13 cellular contexts compared by ENCODE assay signal in genomic region chr10:24974978-24975377, GRCh38. TPM values are rescaled to one million over a fixed set of nuclear protein-coding genes. Genes with fewer than 3 reads are reported as not detected.
DNase-seq lines count a peak whose midpoint lies in the region; ATAC-seq and TF ChIP-seq lines count a peak whose summit lies in the region.
"Had no signal": no experiment of that assay in that cellular context is flagged by ENCODE, and none has a peak within 500 bp of the region (broad histone marks: within the 10 kb centered on the region; RNA-seq: fewer than 3 reads in every experiment).

No MANE protein-coding gene starts in this region.

- peaks cover 14% of the 10 kb centered on the region for H3K4me1 Mint-ChIP-seq in nephron
- H3K4me1 Mint-ChIP-seq in stimulated activated memory B cell treated with anti-CD40 and anti-IgM and Interleukin-4, amounts not matched to agents 10 μg/mL and 1 μg/mL and 100 μg/mL, for 72 hours = peaks cover 4% of the 10 kb centered on the region
- H3K4me1 Mint-ChIP-seq: stimulated activated naive B cell treated with anti-CD40 and anti-IgM and Interleukin-4, amounts not matched to agents 10 μg/mL and 1 μg/mL and 100 μg/mL, for 72 hours had no signal

- peak; percentile 51 for TF ChIP-seq CTCF in fibroblast of the aortic adventitia (IDR thresholded peaks at IDR 0.05; ENCODE audit: insufficient read depth, low read length)
- TF ChIP-seq CTCF in nephron (IDR thresholded peaks at IDR 0.05; ENCODE audit: unreplicated experiment in 3 of 3) = no peak
- TF ChIP-seq CTCF in BE2C (IDR thresholded peaks at IDR 0.05; ENCODE audit: low read depth, low read length) = no peak

- no peaks in the 10 kb centered on the region for H3K36me3 ChIP-seq in BE2C

- H3K9me3 ChIP-seq in BE2C = no peaks in the 10 kb centered on the region

- H3K36me3 Mint-ChIP-seq in nephron (ENCODE audit: low read depth) = no peaks in the 10 kb centered on the region
- no peaks in the 10 kb centered on the region for H3K36me3 Mint-ChIP-seq in stimulated activated memory B cell treated with anti-CD40 and anti-IgM and Interleukin-4, amounts not matched to agents 10 μg/mL and 1 μg/mL and 100 μg/mL, for 72 hours
- H3K36me3 Mint-ChIP-seq: stimulated activated naive B cell treated with anti-CD40 and anti-IgM and Interleukin-4, amounts not matched to agents 10 μg/mL and 1 μg/mL and 100 μg/mL, for 72 hours had no signal

- no peaks in the 10 kb centered on the region for H3K27me3 ChIP-seq in BE2C

- peak; percentile 51 for ATAC-seq in SK-N-SH treated with all-trans-retinoic acid at 6 μM for 48 hours
- ATAC-seq in stimulated activated memory B cell treated with anti-CD40 and anti-IgM and Interleukin-4, amounts not matched to agents 10 μg/mL and 1 μg/mL and 100 μg/mL, for 72 hours = no peak
- ATAC-seq in GM19397 (IDR thresholded peaks at IDR 0.05; ENCODE audit: unreplicated experiment) = no peak
- ATAC-seq: Panc1; stimulated activated naive B cell treated with anti-CD40 and anti-IgM and Interleukin-4, amounts not matched to agents 10 μg/mL and 1 μg/mL and 100 μg/mL, for 72 hours had no signal

- H3K4me3 Mint-ChIP-seq in nephron = no peak overlapping the region
- H3K4me3 Mint-ChIP-seq in stimulated activated memory B cell treated with anti-CD40 and anti-IgM and Interleukin-4, amounts not matched to agents 10 μg/mL and 1 μg/mL and 100 μg/mL, for 72 hours = no peak overlapping the region
- H3K4me3 Mint-ChIP-seq: activated T-cell treated with anti-CD3 and anti-CD28 coated beads, Interleukin-2, amount 50 U/mL, for 24 hours; stimulated activated naive B cell treated with anti-CD40 and anti-IgM and Interleukin-4, amounts not matched to agents 10 μg/mL and 1 μg/mL and 100 μg/mL, for 72 hours had no signal

- H3K4me1 ChIP-seq in BE2C = no peaks in the 10 kb centered on the region

- DNase-seq in AG08395 (ENCODE audit: low spot score) (peak; percentile 66), fibroblast of the aortic adventitia (ENCODE audit: low read depth) (peak; percentile 99), BE2C (no peak), NCI-H1694 (lab: John Stamatoyannopoulos, UW) (no peak)
- DNase-seq: activated T-cell treated with anti-CD3 and anti-CD28 coated beads, Interleukin-2, amount 50 U/mL, for 24 hours; AML-193; GDM1; stimulated activated naive B cell treated with anti-CD40 and anti-IgM and Interleukin-4, amounts not matched to agents 10 μg/mL and 1 μg/mL and 100 μg/mL, for 72 hours had no signal

- peak overlapping the region in 2 of 3 experiments; percentile 56 to 73 for H3K27ac Mint-ChIP-seq in nephron
- no peak overlapping the region for H3K27ac Mint-ChIP-seq in stimulated activated memory B cell treated with anti-CD40 and anti-IgM and Interleukin-4, amounts not matched to agents 10 μg/mL and 1 μg/mL and 100 μg/mL, for 72 hours
- H3K27ac Mint-ChIP-seq: activated T-cell treated with anti-CD3 and anti-CD28 coated beads, Interleukin-2, amount 50 U/mL, for 24 hours; stimulated activated naive B cell treated with anti-CD40 and anti-IgM and Interleukin-4, amounts not matched to agents 10 μg/mL and 1 μg/mL and 100 μg/mL, for 72 hours had no signal

- H3K4me3 ChIP-seq in fibroblast of the aortic adventitia (ENCODE audit: low read depth, low read length) (no peak overlapping the region), BE2C (ENCODE audit: low read depth, low read length) (no peak overlapping the region)

- H3K27me3 Mint-ChIP-seq in nephron (ENCODE audit: low read depth) = peaks cover 3% of the 10 kb centered on the region
- no peaks in the 10 kb centered on the region for H3K27me3 Mint-ChIP-seq in stimulated activated memory B cell treated with anti-CD40 and anti-IgM and Interleukin-4, amounts not matched to agents 10 μg/mL and 1 μg/mL and 100 μg/mL, for 72 hours
- H3K27me3 Mint-ChIP-seq: activated T-cell treated with anti-CD3 and anti-CD28 coated beads, Interleukin-2, amount 50 U/mL, for 24 hours had no signal

- H3K9me3 Mint-ChIP-seq in nephron = no peaks in the 10 kb centered on the region
- H3K9me3 Mint-ChIP-seq in stimulated activated memory B cell treated with anti-CD40 and anti-IgM and Interleukin-4, amounts not matched to agents 10 μg/mL and 1 μg/mL and 100 μg/mL, for 72 hours = peaks cover under 1% of the 10 kb centered on the region
- H3K9me3 Mint-ChIP-seq: activated T-cell treated with anti-CD3 and anti-CD28 coated beads, Interleukin-2, amount 50 U/mL, for 24 hours had no signal

TF ChIP-seq in SK-N-SH treated with all-trans-retinoic acid at 6 μM for 48 hours, 23 proteins besides CTCF, POLR2A, EP300 and RAD21:
- TF ChIP-seq ISL1 (CRISPR knock-in tag; IDR thresholded peaks at IDR 0.05) = peak; percentile 68
- TF ChIP-seq TOX (CRISPR knock-in tag; IDR thresholded peaks at IDR 0.05; ENCODE audit: borderline replicate concordance) = no peak

RNA-seq across cellular contexts. Expression of gene PRTFDC1, which starts 22.6 kb away (rescaled TPM):
- total RNA-seq in fibroblast of the aortic adventitia (ENCODE audit: low replicate concordance) = 34.4 and 39.6 TPM in 2 replicates
- 13.3 TPM for polyA plus RNA-seq in BE2C (2012; ENCODE audit: insufficient read depth, insufficient read length, low read depth)

RNA-seq across cellular contexts. Expression of gene ENKUR, which starts 41.0 kb away (rescaled TPM):
- 0.09 TPM in 1 of 2 replicates, not detected in the other for total RNA-seq in fibroblast of the aortic adventitia (ENCODE audit: low replicate concordance)
- polyA plus RNA-seq in BE2C (2012; ENCODE audit: insufficient read depth, insufficient read length, low read depth) = not detected

RNA-seq across cellular contexts. Expression of gene THNSL1, which starts 41.4 kb away (rescaled TPM):
- 4.1 and 6.0 TPM in 2 replicates for total RNA-seq in fibroblast of the aortic adventitia (ENCODE audit: low replicate concordance)
- 3.9 TPM for polyA plus RNA-seq in BE2C (2012; ENCODE audit: insufficient read depth, insufficient read length, low read depth)

Comparison
In these comparisons a context has a peak if more than half of its experiments do, and no peak if none do; other contexts are left out.
1. DNase-seq: peak in AG08395 (single experiment) and fibroblast of the aortic adventitia (single experiment); none in BE2C (single experiment) and NCI-H1694 (single experiment).